ENCODE assay signal across 15 cellular contexts in the genomic region with DNA sequence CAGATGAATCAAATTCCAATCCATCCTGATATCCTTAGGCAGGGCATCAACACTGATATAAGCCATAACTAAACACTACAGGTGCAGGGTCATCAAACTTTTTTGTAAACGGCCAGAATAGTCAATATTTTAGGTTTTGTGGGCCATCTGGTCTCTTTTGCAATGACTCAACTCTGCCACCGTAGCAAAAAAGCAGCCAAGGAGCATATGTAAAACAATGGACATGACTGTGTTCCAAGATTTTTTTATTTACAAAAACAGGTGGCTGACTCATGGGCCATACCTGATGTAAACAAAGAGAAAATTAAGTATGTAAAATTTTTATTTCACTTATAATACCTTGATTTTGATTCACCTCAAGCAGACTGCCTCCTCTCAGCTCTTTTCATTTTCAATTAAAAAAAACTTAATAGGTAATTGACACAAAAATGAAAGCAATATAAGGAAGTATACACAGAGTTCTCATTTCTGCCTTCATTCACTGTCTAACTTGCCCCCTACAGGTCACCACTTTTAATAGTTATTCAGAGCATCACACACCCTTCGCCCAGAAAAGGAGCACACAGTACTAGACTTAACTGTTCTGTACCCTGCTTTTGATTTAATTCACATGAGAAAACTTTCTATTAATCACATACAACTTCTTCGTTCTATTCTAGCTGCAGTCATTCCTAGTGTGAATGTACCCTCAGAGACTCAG. TPM values are rescaled to one million over a fixed set of nuclear protein-coding genes. Genes with fewer than 3 reads are reported as not detected.
DNase-seq lines count a peak whose midpoint lies in the region; ATAC-seq and TF ChIP-seq lines count a peak whose summit lies in the region.
"Had no signal": no experiment of that assay in that cellular context is flagged by ENCODE, and none has a peak within 500 bp of the region (broad histone marks: within the 10 kb centered on the region; RNA-seq: fewer than 3 reads in every experiment).

No MANE protein-coding gene starts in this region.

- H3K9me3 ChIP-seq in RWPE2 (ENCODE audit: severe bottlenecking) (no peaks in the 10 kb centered on the region), left ventricle myocardium inferior (replicated peaks) (no peaks in the 10 kb centered on the region)

- intact Hi-C loops in left ventricle myocardium inferior (cut with micrococcal nuclease), result no loop called here

- no peak overlapping the region for H3K4me3 ChIP-seq in RWPE2 (ENCODE audit: severe bottlenecking)
- no peak overlapping the region for H3K4me3 ChIP-seq in left ventricle myocardium inferior
- H3K4me3 ChIP-seq: BLaER1 treated with 17β-estradiol and CSF1 and Interleukin-3, amounts not matched to agents 10 nM and 100 nM; K562 had no signal

- DNase-seq in GM10266 (ENCODE audit: extremely low spot score) (peak; percentile 8), RWPE2 (ENCODE audit: low spot score) (no peak), NCI-H2029 treated with DMSO at 0.1 percent for 48 hours (lab: John Stamatoyannopoulos, UW) (no peak), retina (no peak), left ventricle myocardium inferior (no peak)
- no peak for DNase-seq in stimulated activated CD4-positive, alpha-beta T cell treated with anti-CD3 and anti-CD28 coated beads, Interleukin-2, amount 100 ng/mL, for 24 hours
- DNase-seq: activated T-cell treated with anti-CD3 and anti-CD28 coated beads, Interleukin-2, amount 50 U/mL, for 72 hours; caudate nucleus; NCI-H526 treated with DMSO at 0.1 percent for 48 hours; T1000 had no signal

- H3K4me1 ChIP-seq in RWPE2 (ENCODE audit: insufficient read depth, poor library complexity, severe bottlenecking) (no peaks in the 10 kb centered on the region), left ventricle myocardium inferior (no peaks in the 10 kb centered on the region)
- H3K4me1 ChIP-seq: parathyroid adenoma had no signal

- H3K27me3 ChIP-seq in RWPE2 (ENCODE audit: insufficient read depth, poor library complexity, severe bottlenecking) (no peaks in the 10 kb centered on the region), left ventricle myocardium inferior (ENCODE audit: low read depth) (no peaks in the 10 kb centered on the region)

- no peak overlapping the region for H3K27ac ChIP-seq in RWPE2 (ENCODE audit: poor library complexity, severe bottlenecking)
- H3K27ac ChIP-seq in left ventricle myocardium inferior (replicated peaks), result no peak overlapping the region
- H3K27ac ChIP-seq: BLaER1 treated with 17β-estradiol and CSF1 and Interleukin-3, amounts not matched to agents 10 nM and 100 nM; parathyroid adenoma had no signal

- H3K36me3 ChIP-seq in RWPE2 (ENCODE audit: low read depth) (no peaks in the 10 kb centered on the region), left ventricle myocardium inferior (no peaks in the 10 kb centered on the region)
- H3K36me3 ChIP-seq: BLaER1 treated with 17β-estradiol and CSF1 and Interleukin-3, amounts not matched to agents 10 nM and 100 nM had no signal

- peak; percentile 18 for TF ChIP-seq CTCF in GM10266 (IDR thresholded peaks at IDR 0.05; ENCODE audit: control insufficient read depth, insufficient read depth, low read depth, missing control alignments)
- peak; percentile 8 for TF ChIP-seq CTCF in RWPE2 (IDR thresholded peaks at IDR 0.05; ENCODE audit: poor library complexity, severe bottlenecking)
- no peak for TF ChIP-seq CTCF in left ventricle myocardium inferior (IDR thresholded peaks at IDR 0.05; ENCODE audit: borderline replicate concordance)

- ATAC-seq in GM19395 (IDR thresholded peaks at IDR 0.05; ENCODE audit: unreplicated experiment) (peak; percentile 84), HG03139 (IDR thresholded peaks at IDR 0.05; ENCODE audit: unreplicated experiment) (peak; percentile 73), RWPE2 (ENCODE audit: low read depth) (no peak)
- ATAC-seq: activated T-cell treated with anti-CD3 and anti-CD28 coated beads, Interleukin-2, amount 50 U/mL, for 72 hours; K562 had no signal

RNA-seq across cellular contexts. Expression of gene GPM6B, which starts 35.3 kb away (rescaled TPM):
- 4.5 TPM for total RNA-seq in left ventricle myocardium inferior
- total RNA-seq: activated T-cell treated with anti-CD3 and anti-CD28 coated beads, Interleukin-2, amount 50 U/mL, for 72 hours; K562 had no signal
